19 cellular contexts compared by ENCODE assay signal in genomic region chr1:13762642-13763041, GRCh38.
DNase-seq lines count a peak whose midpoint lies in the region; ATAC-seq and TF ChIP-seq lines count a peak whose summit lies in the region.
"Had no signal": no experiment of that assay in that cellular context is flagged by ENCODE, and none has a peak within 500 bp of the region (broad histone marks: within the 10 kb centered on the region; RNA-seq: fewer than 3 reads in every experiment).

No MANE protein-coding gene starts in this region.

- no peaks in the 10 kb centered on the region for H3K9me3 Mint-ChIP-seq in mesothelial cell of epicardium

- H4K20me1 ChIP-seq in mammary epithelial cell (ENCODE audit: insufficient read depth, low read length), result peaks cover 10% of the 10 kb centered on the region

- 100% methylated on average over 7 of the region's 8 CpGs for WGBS in mammary epithelial cell (ENCODE audit: low coverage, missing lambda C conversion rate)
- 72 to 78% methylated on average over 8 of the region's 8 CpGs for WGBS in thyroid gland, 2 donors

- no peak overlapping the region for H2AFZ ChIP-seq in mammary epithelial cell (ENCODE audit: low read depth, low read length)
- H2AFZ ChIP-seq: GM23248 had no signal

- no peak overlapping the region for H3K9ac ChIP-seq in mammary epithelial cell (ENCODE audit: insufficient read depth, low read length)
- H3K9ac ChIP-seq: GM23248 had no signal

- TF ChIP-seq CTCF in breast epithelium (IDR thresholded peaks at IDR 0.05) (no peak), mammary epithelial cell (conservative IDR thresholded peaks at IDR 0.05 in 1 of 2, IDR thresholded peaks at IDR 0.05 in 1 of 2; ENCODE audit: extremely low read depth in 1 of 2, insufficient read depth in 1 of 2, low read depth in 1 of 2, low read length in 2 of 2) (no peak), mesothelial cell of epicardium (IDR thresholded peaks at IDR 0.05; ENCODE audit: unreplicated experiment) (no peak), thyroid gland (IDR thresholded peaks at IDR 0.05) (no peak)

- BruUV-seq in mammary epithelial cell (replicated peaks; lab: Mats Ljungman, UMichigan), result no TSS peak

- H3K4me3 Mint-ChIP-seq in T-helper 17 cell (no peak overlapping the region), mesothelial cell of epicardium (no peak overlapping the region)

- peaks cover 98% of the 10 kb centered on the region for H3K79me2 ChIP-seq in mammary epithelial cell (ENCODE audit: insufficient read depth, low read length)

- peak overlapping the region; percentile 76 for H3K27ac Mint-ChIP-seq in T-helper 17 cell
- H3K27ac Mint-ChIP-seq in mesothelial cell of epicardium, result peak overlapping the region; percentile 98

- peak; percentile 7 for ATAC-seq in T-helper 17 cell
- ATAC-seq: left ventricle myocardium superior had no signal

- intact Hi-C loops in breast epithelium (cut with DNase I; ENCODE audit: low total_unique reads) (no loop called here), mammary epithelial cell (cut with micrococcal nuclease) (no loop called here), thyroid gland (cut with DNase I) (no loop called here)

- no peak for TF ChIP-seq POLR2A in breast epithelium (IDR thresholded peaks at IDR 0.05)
- TF ChIP-seq POLR2A in thyroid gland (IDR thresholded peaks at IDR 0.05), result no peak

- H3K9me3 ChIP-seq in breast epithelium, result no peaks in the 10 kb centered on the region
- no peaks in the 10 kb centered on the region for H3K9me3 ChIP-seq in mammary epithelial cell (replicated peaks; ENCODE audit: insufficient read depth, low read length)
- H3K9me3 ChIP-seq in T-helper 17 cell (ENCODE audit: control insufficient read depth, low read length, poor library complexity, severe bottlenecking), result no peaks in the 10 kb centered on the region
- H3K9me3 ChIP-seq in thyroid gland, result no peaks in the 10 kb centered on the region

- peaks cover 53% of the 10 kb centered on the region for H3K4me1 Mint-ChIP-seq in T-helper 17 cell
- peaks cover 80% of the 10 kb centered on the region for H3K4me1 Mint-ChIP-seq in mesothelial cell of epicardium

- H3K4me3 ChIP-seq in breast epithelium (no peak overlapping the region), mammary epithelial cell (replicated peaks in 1 of 3; ENCODE audit: insufficient read depth in 1 of 3, low read depth in 2 of 3, low read length in 3 of 3) (no peak overlapping the region), thyroid gland (replicated peaks in 1 of 3) (no peak overlapping the region)
- H3K4me3 ChIP-seq: GM23248 had no signal

- peaks cover 0 to 22% of the 10 kb centered on the region in 2 donors for H3K4me1 ChIP-seq in breast epithelium
- H3K4me1 ChIP-seq in mammary epithelial cell (ENCODE audit: insufficient read depth, low read length), result peaks cover 31% of the 10 kb centered on the region
- H3K4me1 ChIP-seq in thyroid gland, result peaks cover 72 to 83% of the 10 kb centered on the region in 2 donors

- H3K36me3 Mint-ChIP-seq in T-helper 17 cell (ENCODE audit: low read depth) (no peaks in the 10 kb centered on the region), mesothelial cell of epicardium (no peaks in the 10 kb centered on the region)

- H3K4me2 ChIP-seq in mammary epithelial cell (ENCODE audit: insufficient read depth, low read depth, low read length), result no peak overlapping the region

- H3K27me3 Mint-ChIP-seq in T-helper 17 cell (no peaks in the 10 kb centered on the region), mesothelial cell of epicardium (ENCODE audit: low read depth) (no peaks in the 10 kb centered on the region)

- in situ Hi-C loops in mammary epithelial cell (cut with MboI; ENCODE audit: low sequenced_read_pairs in 2 of 2), result no loop called here

- CTCF ChIA-PET in mammary epithelial cell (lab: Charles Lee; ENCODE audit: low non-redundant PET), result no interaction called here

- H3K36me3 ChIP-seq in breast epithelium, result no peaks in the 10 kb centered on the region
- H3K36me3 ChIP-seq in mammary epithelial cell (ENCODE audit: insufficient read depth, low read length), result no peaks in the 10 kb centered on the region
- H3K36me3 ChIP-seq in thyroid gland, result no peaks in the 10 kb centered on the region

- DNase-seq in breast epithelium (ENCODE audit: low spot score in 2 of 2) (no peak), mammary epithelial cell (no peak), T-helper 17 cell (no peak), mesothelial cell of epicardium (ENCODE audit: low spot score in 2 of 2, unreplicated experiment in 2 of 2) (no peak), thyroid gland (no peak), NCI-H1048 (lab: John Stamatoyannopoulos, UW) (no peak), medulla oblongata (ENCODE audit: extremely low spot score) (no peak)
- no peak for DNase-seq in stimulated activated CD4-positive, alpha-beta T cell treated with anti-CD3 and anti-CD28 coated beads, Interleukin-4, amount 100 ng/mL, for 24 hours
- DNase-seq: activated CD4-positive, CD25-positive, alpha-beta regulatory T cell treated with anti-CD3 and anti-CD28 coated beads, Interleukin-2, amount 50 U/mL, for 72 hours; activated T-cell treated with anti-CD3 and anti-CD28 coated beads, Interleukin-2, amount 50 U/mL, for 48 hours; aorta; DMS153; GM23248; hippocampal formation; left ventricle myocardium superior; NCI-H1417; NCI-H226; stimulated activated naive CD4-positive, alpha-beta T cell; SW 1271 had no signal

- H3K27ac ChIP-seq in breast epithelium, result peak overlapping the region; percentile 46 to 78
- no peak overlapping the region for H3K27ac ChIP-seq in mammary epithelial cell (ENCODE audit: insufficient read depth, low read depth, low read length)
- peak overlapping the region; percentile 88 to 96 (median 93) for H3K27ac ChIP-seq in thyroid gland
- H3K27ac ChIP-seq: GM23248 had no signal

- dilution Hi-C loops in mammary epithelial cell (cut with HindIII; ENCODE audit: low sequenced_read_pairs), result no loop called here

- H3K27me3 ChIP-seq in breast epithelium (no peaks in the 10 kb centered on the region), mammary epithelial cell (ENCODE audit: insufficient read depth, low read length) (no peaks in the 10 kb centered on the region), thyroid gland (no peaks in the 10 kb centered on the region)
